8 cellular contexts compared by ENCODE assay signal in genomic region chr2:174325932-174326879, GRCh38. TPM values are rescaled to one million over a fixed set of nuclear protein-coding genes. Genes with fewer than 3 reads are reported as not detected.
DNase-seq lines count a peak whose midpoint lies in the region; ATAC-seq and TF ChIP-seq lines count a peak whose summit lies in the region.

No MANE protein-coding gene starts in this region.

- peak overlapping the region; percentile 4 for H4K8ac ChIP-seq in trophoblast cell (ENCODE audit: low read depth, low read length)

- H3K36me3 ChIP-seq in GM23338 (ENCODE audit: insufficient read depth), result no peaks in the 10 kb centered on the region
- H3K36me3 ChIP-seq in gastroesophageal sphincter, result no peaks in the 10 kb centered on the region
- H3K36me3 ChIP-seq in trophoblast cell (ENCODE audit: control insufficient read depth in 1 of 2, insufficient read depth in 2 of 2, low read length in 2 of 2), result no peaks in the 10 kb centered on the region

- peaks cover 5% of the 10 kb centered on the region for H3K79me1 ChIP-seq in trophoblast cell (ENCODE audit: low read length)

- CTCF ChIA-PET in activated CD4-positive, alpha-beta memory T cell treated with anti-CD3 and anti-CD28 coated beads, Interleukin-2, amount 10 ng/mL, durations not matched to agents 7 days and 5 days (lab: Charles Lee), result interaction anchor here (1.1 to 3.1 kb wide), 3 partner anchors 15 to 926 kb away, joined by 5 to 20 read pairs (median 6); no protein-coding TSS in a partner anchor

- H2BK12ac ChIP-seq in trophoblast cell (ENCODE audit: low read length), result no peak overlapping the region

- no peak overlapping the region for H2AK5ac ChIP-seq in trophoblast cell (ENCODE audit: low read length)

- DNase-seq in AG10803 (ENCODE audit: low read depth) (peak; percentile 54), GM23338 (ENCODE audit: low spot score) (peak; percentile 86), trophoblast cell (peak; percentile 15 to 51), superior temporal gyrus (ENCODE audit: extremely low spot score) (no peak), D341Med (ENCODE audit: low spot score) (no peak)
- no peak for DNase-seq in activated CD4-positive, alpha-beta memory T cell treated with anti-CD3 and anti-CD28 coated beads, Interleukin-2, amount 10 ng/mL, durations not matched to agents 7 days and 5 days

- H3K4me2 ChIP-seq in GM23338 (peak overlapping the region; percentile 73), trophoblast cell (ENCODE audit: low read length) (peak overlapping the region; percentile 84)

- no peak overlapping the region for H2BK120ac ChIP-seq in trophoblast cell (ENCODE audit: insufficient read depth, low read length, poor library complexity)

- TF ChIP-seq CTCF in AG10803 (conservative IDR thresholded peaks at IDR 0.05; ENCODE audit: low read length), result no peak
- TF ChIP-seq CTCF in GM23338 (conservative IDR thresholded peaks at IDR 0.05; ENCODE audit: low read depth in 2 of 2), result no peak
- no peak for TF ChIP-seq CTCF in gastroesophageal sphincter (IDR thresholded peaks at IDR 0.05)

- H3K9me2 ChIP-seq in GM23338 (ENCODE audit: insufficient read depth), result no peaks in the 10 kb centered on the region

- no peak overlapping the region for H3K9ac ChIP-seq in trophoblast cell (ENCODE audit: low read length)

- no peak overlapping the region for H3K18ac ChIP-seq in trophoblast cell (ENCODE audit: low read length)

- H2AFZ ChIP-seq in GM23338 (peak overlapping the region; percentile 95), trophoblast cell (ENCODE audit: insufficient read depth, low read length, poor library complexity) (peak overlapping the region; percentile 30)

- no peak overlapping the region for H2BK5ac ChIP-seq in trophoblast cell (ENCODE audit: low read depth, low read length, poor library complexity)

- no peaks in the 10 kb centered on the region; the same call in 2 of the 3 replicates for H3K36me3 Mint-ChIP-seq in GM23338 (ENCODE audit: low read depth)
- peaks cover 8% of the 10 kb centered on the region for H3K36me3 Mint-ChIP-seq in activated CD4-positive, alpha-beta memory T cell treated with anti-CD3 and anti-CD28 coated beads, Interleukin-2, amount 10 ng/mL, durations not matched to agents 7 days and 5 days (ENCODE audit: low read depth)

- H4K91ac ChIP-seq in trophoblast cell (ENCODE audit: low read depth, low read length), result no peak overlapping the region

- H3K23ac ChIP-seq in trophoblast cell (ENCODE audit: low read length), result no peak overlapping the region

- H3K4me3 ChIP-seq in AG10803 (ENCODE audit: low read length), result peak overlapping the region; percentile 63
- H3K4me3 ChIP-seq in GM23338, result peak overlapping the region; percentile 50
- H3K4me3 ChIP-seq in gastroesophageal sphincter, result peak overlapping the region in 1 of 2 donors; percentile 46
- peak overlapping the region; percentile 55 for H3K4me3 ChIP-seq in trophoblast cell (ENCODE audit: low read depth, low read length)

- H4K20me1 ChIP-seq in GM23338 (replicated peaks; ENCODE audit: insufficient read depth), result peaks cover 6% of the 10 kb centered on the region; the same call in 1 of the 2 replicates

- H3K27me3 ChIP-seq in GM23338 (ENCODE audit: insufficient read depth), result peaks cover 72% of the 10 kb centered on the region
- peaks cover 94% of the 10 kb centered on the region for H3K27me3 ChIP-seq in gastroesophageal sphincter
- H3K27me3 ChIP-seq in trophoblast cell (ENCODE audit: insufficient read depth, low read length), result peaks cover 48% of the 10 kb centered on the region

- TF ChIP-seq EP300 in gastroesophageal sphincter (IDR thresholded peaks at IDR 0.05), result no peak

- H3K27ac Mint-ChIP-seq in GM23338, result no peak overlapping the region
- H3K27ac Mint-ChIP-seq in activated CD4-positive, alpha-beta memory T cell treated with anti-CD3 and anti-CD28 coated beads, Interleukin-2, amount 10 ng/mL, durations not matched to agents 7 days and 5 days, result no peak overlapping the region

- H3K4ac ChIP-seq in trophoblast cell (ENCODE audit: low read depth, low read length), result no peak overlapping the region

- H3K27ac ChIP-seq in GM23338 (ENCODE audit: low read depth), result no peak overlapping the region
- no peak overlapping the region for H3K27ac ChIP-seq in gastroesophageal sphincter
- H3K27ac ChIP-seq in trophoblast cell (ENCODE audit: low read depth, low read length), result no peak overlapping the region

- peaks cover 75% of the 10 kb centered on the region for H3K27me3 Mint-ChIP-seq in GM23338 (ENCODE audit: insufficient read depth, low read depth, poor library complexity)
- peaks cover 79% of the 10 kb centered on the region for H3K27me3 Mint-ChIP-seq in activated CD4-positive, alpha-beta memory T cell treated with anti-CD3 and anti-CD28 coated beads, Interleukin-2, amount 10 ng/mL, durations not matched to agents 7 days and 5 days

- H3K9me3 Mint-ChIP-seq in GM23338, result no peaks in the 10 kb centered on the region; the same call in 2 of the 3 replicates
- no peaks in the 10 kb centered on the region for H3K9me3 Mint-ChIP-seq in activated CD4-positive, alpha-beta memory T cell treated with anti-CD3 and anti-CD28 coated beads, Interleukin-2, amount 10 ng/mL, durations not matched to agents 7 days and 5 days

- no peak for TF ChIP-seq POLR2A in gastroesophageal sphincter (IDR thresholded peaks at IDR 0.05)

- ATAC-seq in GM23338, result peak; percentile 43
- peak; percentile 19 for ATAC-seq in gastroesophageal sphincter
- no peak for ATAC-seq in GM18519 (IDR thresholded peaks at IDR 0.05; ENCODE audit: low FRiP score, unreplicated experiment)

- H3K79me2 ChIP-seq in GM23338 (replicated peaks; ENCODE audit: insufficient read depth) (no peaks in the 10 kb centered on the region), trophoblast cell (ENCODE audit: control insufficient read depth, insufficient read depth, low read length, poor library complexity) (no peaks in the 10 kb centered on the region)

- no peak overlapping the region for H3K14ac ChIP-seq in trophoblast cell (ENCODE audit: low read length)

- peaks cover 30% of the 10 kb centered on the region for H3F3A ChIP-seq in GM23338 (replicated peaks; ENCODE audit: low read depth)

- POLR2A ChIA-PET in activated CD4-positive, alpha-beta memory T cell treated with anti-CD3 and anti-CD28 coated beads, Interleukin-2, amount 10 ng/mL, durations not matched to agents 7 days and 5 days (lab: Charles Lee), result interaction anchor here (1.3 to 1.9 kb wide), 2 partner anchors 15 to 17 kb away, joined by 3 to 5 read pairs; no protein-coding TSS in a partner anchor

- H4K12ac ChIP-seq in trophoblast cell (ENCODE audit: low read depth, low read length), result no peak overlapping the region

- H3K4me1 ChIP-seq in GM23338 (ENCODE audit: insufficient read depth) (peaks cover 43% of the 10 kb centered on the region), gastroesophageal sphincter (peaks cover 0 to 31% (median 24%) of the 10 kb centered on the region in 3 donors), trophoblast cell (ENCODE audit: control insufficient read depth in 1 of 2, insufficient read depth in 2 of 2, low read length in 2 of 2) (peaks cover 12 to 18% of the 10 kb centered on the region in 2 experiments)

- no peaks in the 10 kb centered on the region for H3K9me3 ChIP-seq in gastroesophageal sphincter
- no peaks in the 10 kb centered on the region for H3K9me3 ChIP-seq in trophoblast cell (ENCODE audit: insufficient read depth, low read depth, low read length)

- peaks cover 37% of the 10 kb centered on the region for H3K4me1 Mint-ChIP-seq in GM23338
- peaks cover 19% of the 10 kb centered on the region for H3K4me1 Mint-ChIP-seq in activated CD4-positive, alpha-beta memory T cell treated with anti-CD3 and anti-CD28 coated beads, Interleukin-2, amount 10 ng/mL, durations not matched to agents 7 days and 5 days

- whole genome bisulfite sequencing in gastroesophageal sphincter (ENCODE audit: low coverage in 1 of 2), 2 donors, result 15 to 24% methylated on average over 15 to 17 of the region's 69 CpGs
- no CpG with 5 or more reads among the region's 69 CpGs for WGBS in trophoblast cell (ENCODE audit: extremely low coverage, insufficient coverage, insufficient read length)

- H3K4me3 Mint-ChIP-seq in GM23338, result peak overlapping the region; percentile 93
- peak overlapping the region; percentile 59 for H3K4me3 Mint-ChIP-seq in activated CD4-positive, alpha-beta memory T cell treated with anti-CD3 and anti-CD28 coated beads, Interleukin-2, amount 10 ng/mL, durations not matched to agents 7 days and 5 days

TF ChIP-seq in GM23338, 12 proteins besides CTCF, POLR2A, EP300 and RAD21:
- TF ChIP-seq ETS1 (IDR thresholded peaks at IDR 0.05) (no peak), ZNF331 (CRISPR knock-in tag; IDR thresholded peaks at IDR 0.05; ENCODE audit: low read depth) (no peak), EZH2 (IDR thresholded peaks at IDR 0.05; ENCODE audit: low read depth, unreplicated experiment) (no peak), EZH2phosphoT487 (IDR thresholded peaks at IDR 0.05; ENCODE audit: unreplicated experiment) (no peak), POLR2AphosphoS5 (IDR thresholded peaks at IDR 0.05; ENCODE audit: low read depth) (no peak), CREB1 (CRISPR knock-in tag; IDR thresholded peaks at IDR 0.05; ENCODE audit: low read depth) (no peak), JUNB (IDR thresholded peaks at IDR 0.05; ENCODE audit: unreplicated experiment) (no peak), ZNF114 (CRISPR knock-in tag; IDR thresholded peaks at IDR 0.05) (no peak)

RNA-seq across cellular contexts. Expression of gene SP9, which starts 8.5 kb away (rescaled TPM):
- total RNA-seq in GM23338 (2014; rRNA removed; shearing (Covaris generic)), result 0.12 and 0.49 TPM in 2 replicates
- 0.14 TPM in 1 of 2 replicates, not detected in the other for polyA plus RNA-seq in GM23338 (2016; fragmentation: Nextera tagmentation; extraction: Ambion mirVana)
- not detected for total RNA-seq in activated CD4-positive, alpha-beta memory T cell treated with anti-CD3 and anti-CD28 coated beads, Interleukin-2, amount 10 ng/mL, durations not matched to agents 7 days and 5 days
- total RNA-seq in gastroesophageal sphincter, result not detected
- polyA plus RNA-seq in trophoblast cell (2013), result 0.03 and 0.04 TPM in 2 replicates

Comparison
In these comparisons a context has a peak if more than half of its experiments do, and no peak if none do; other contexts are left out.
1. DNase-seq: peak in AG10803 (single experiment), GM23338 (single experiment) and trophoblast cell (2 of 2); none in activated CD4-positive, alpha-beta memory T cell treated with anti-CD3 and anti-CD28 coated beads, Interleukin-2, amount 10 ng/mL, durations not matched to agents 7 days and 5 days (single experiment), superior temporal gyrus (single experiment) and D341Med (single experiment).